ENCODE assay signal across 21 cellular contexts in the genomic region with DNA sequence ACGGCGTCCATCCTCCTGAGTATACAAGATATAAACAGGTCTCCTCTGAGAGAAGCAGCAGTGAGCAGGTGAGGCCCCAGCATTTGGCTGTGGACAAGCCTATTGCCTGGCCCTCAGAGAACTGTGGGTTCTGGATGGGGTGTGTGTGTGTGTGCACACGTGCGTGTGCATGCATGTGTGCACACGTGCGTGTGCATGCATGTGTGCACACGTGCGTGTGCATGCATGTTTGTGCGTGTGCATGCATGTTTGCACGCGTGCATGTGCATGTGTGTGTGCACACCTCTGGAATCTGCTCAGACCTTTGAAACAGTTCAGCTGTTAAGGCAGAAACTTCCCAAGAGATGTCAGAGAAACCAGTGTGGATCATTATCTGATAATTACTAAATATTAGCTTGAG. TPM values are rescaled to one million over a fixed set of nuclear protein-coding genes. Genes with fewer than 3 reads are reported as not detected.
DNase-seq lines count a peak whose midpoint lies in the region; ATAC-seq, FAIRE-seq and TF ChIP-seq lines count a peak whose summit lies in the region.
"Had no signal": no experiment of that assay in that cellular context is flagged by ENCODE, and none has a peak within 500 bp of the region (broad histone marks: within the 10 kb centered on the region; RNA-seq: fewer than 3 reads in every experiment).

No MANE protein-coding gene starts in this region.

- POLR2A ChIA-PET in HepG2 (lab: Yijun Ruan, JAX), result no interaction called here
- POLR2A ChIA-PET in activated CD8-positive, alpha-beta T cell treated with anti-CD3 and anti-CD28 coated beads, Interleukin-2, amount 10 ng/mL, durations not matched to agents 7 days and 5 days (lab: Charles Lee), result no interaction called here

- no peaks in the 10 kb centered on the region for H3K36me3 Mint-ChIP-seq in activated CD8-positive, alpha-beta T cell treated with anti-CD3 and anti-CD28 coated beads, Interleukin-2, amount 10 ng/mL, durations not matched to agents 7 days and 5 days (ENCODE audit: low read depth)
- H3K36me3 Mint-ChIP-seq: CD8-positive, alpha-beta T cell had no signal

- FAIRE-seq in HepG2 (lab: Jason Lieb, UNC), result no peak
- FAIRE-seq: D721Med, G401.6, GM12891, GM19239 had no signal

- H3K27me3 Mint-ChIP-seq in activated CD8-positive, alpha-beta T cell treated with anti-CD3 and anti-CD28 coated beads, Interleukin-2, amount 10 ng/mL, durations not matched to agents 7 days and 5 days (ENCODE audit: low read depth), result no peaks in the 10 kb centered on the region
- H3K27me3 Mint-ChIP-seq: B cell; CD4-positive, alpha-beta T cell had no signal

- BruUV-seq in HepG2 (replicated peaks; lab: Mats Ljungman, UMichigan), result no TSS peak

- H3K4me3 ChIP-seq in HepG2 (replicated peaks in 1 of 3; ENCODE audit: insufficient read depth in 1 of 3, low read depth in 2 of 3, low read length in 3 of 3) (no peak overlapping the region), right lobe of liver (no peak overlapping the region), esophagus muscularis mucosa (no peak overlapping the region)
- H3K4me3 ChIP-seq: A549; BLaER1 treated with 17β-estradiol and CSF1 and Interleukin-3, amounts not matched to agents 10 nM and 100 nM had no signal

- no peak for TF ChIP-seq RAD21 in HepG2 (CRISPR knock-in tag; IDR thresholded peaks at IDR 0.05)

- H3K9ac ChIP-seq in HepG2 (ENCODE audit: insufficient read depth, low read depth, low read length), result no peak overlapping the region
- H3K9ac ChIP-seq: BLaER1 treated with 17β-estradiol and CSF1 and Interleukin-3, amounts not matched to agents 10 nM and 100 nM had no signal

- CTCF ChIA-PET in HepG2 (lab: Yijun Ruan, JAX; ENCODE audit: low intra/inter-chr PET ratio, low total read pairs), result no interaction called here
- CTCF ChIA-PET in activated CD8-positive, alpha-beta T cell treated with anti-CD3 and anti-CD28 coated beads, Interleukin-2, amount 10 ng/mL, durations not matched to agents 7 days and 5 days (lab: Charles Lee), result no interaction called here

- no peak overlapping the region for H3K4me3 Mint-ChIP-seq in activated CD8-positive, alpha-beta T cell treated with anti-CD3 and anti-CD28 coated beads, Interleukin-2, amount 10 ng/mL, durations not matched to agents 7 days and 5 days
- H3K4me3 Mint-ChIP-seq: B cell; CD4-positive, alpha-beta T cell; CD8-positive, alpha-beta T cell had no signal

- no CpG with 5 or more reads among the region's 11 CpGs for WGBS in HepG2 (ENCODE audit: low lambda C conversion rate)
- WGBS in right lobe of liver (ENCODE audit: insufficient coverage, low coverage, low lambda C conversion rate, missing lambda C conversion rate), result 74% methylated on average over 3 of the region's 11 CpGs
- 79% methylated on average over 11 of the region's 11 CpGs for WGBS in esophagus muscularis mucosa

- no peak overlapping the region for H2AFZ ChIP-seq in HepG2 (ENCODE audit: low read length)

- no peaks in the 10 kb centered on the region for H3K9me3 Mint-ChIP-seq in activated CD8-positive, alpha-beta T cell treated with anti-CD3 and anti-CD28 coated beads, Interleukin-2, amount 10 ng/mL, durations not matched to agents 7 days and 5 days (ENCODE audit: insufficient read depth)
- H3K9me3 Mint-ChIP-seq: CD4-positive, alpha-beta T cell; CD8-positive, alpha-beta T cell had no signal

- no peak overlapping the region for H3K4me2 ChIP-seq in HepG2 (ENCODE audit: low read depth, low read length)
- H3K4me2 ChIP-seq: A549; BLaER1 treated with 17β-estradiol and CSF1 and Interleukin-3, amounts not matched to agents 10 nM and 100 nM had no signal

- H3K27me3 ChIP-seq in HepG2 (ENCODE audit: control insufficient read depth in 1 of 2, insufficient read depth in 2 of 2, low read length in 2 of 2), result no peaks in the 10 kb centered on the region; a peak in 1 of 5 replicates
- no peaks in the 10 kb centered on the region for H3K27me3 ChIP-seq in right lobe of liver
- no peaks in the 10 kb centered on the region for H3K27me3 ChIP-seq in esophagus muscularis mucosa

- H3K9me3 ChIP-seq in HepG2 (ENCODE audit: low read length), result no peaks in the 10 kb centered on the region
- H3K9me3 ChIP-seq in right lobe of liver, result no peaks in the 10 kb centered on the region
- H3K9me3 ChIP-seq in esophagus muscularis mucosa, result no peaks in the 10 kb centered on the region
- H3K9me3 ChIP-seq: A549, Caco-2 had no signal

- no peaks in the 10 kb centered on the region for H4K20me1 ChIP-seq in HepG2 (ENCODE audit: insufficient read depth, low read length)
- H4K20me1 ChIP-seq: BLaER1 treated with 17β-estradiol and CSF1 and Interleukin-3, amounts not matched to agents 10 nM and 100 nM had no signal

- ATAC-seq in HepG2 (no peak), right lobe of liver (no peak)
- ATAC-seq in activated CD8-positive, alpha-beta T cell treated with anti-CD3 and anti-CD28 coated beads, Interleukin-2, amount 10 ng/mL, durations not matched to agents 7 days and 5 days, result no peak
- ATAC-seq: A549; CD8-positive, alpha-beta T cell had no signal

- H3K4me1 Mint-ChIP-seq in activated CD8-positive, alpha-beta T cell treated with anti-CD3 and anti-CD28 coated beads, Interleukin-2, amount 10 ng/mL, durations not matched to agents 7 days and 5 days (ENCODE audit: low read depth), result peaks cover 2% of the 10 kb centered on the region
- H3K4me1 Mint-ChIP-seq: B cell had no signal

- TF ChIP-seq EP300 in HepG2 (IDR thresholded peaks at IDR 0.05; ENCODE audit: low read depth in 2 of 2, low read length in 2 of 2), result no peak
- TF ChIP-seq EP300 in HepG2 (CRISPR knock-in tag; IDR thresholded peaks at IDR 0.05; ENCODE audit: borderline replicate concordance), result no peak
- TF ChIP-seq EP300 in esophagus muscularis mucosa (IDR thresholded peaks at IDR 0.05), result no peak

- TF ChIP-seq CTCF in HepG2 (CRISPR knock-in tag; IDR thresholded peaks at IDR 0.05), result no peak
- TF ChIP-seq CTCF in right lobe of liver (IDR thresholded peaks at IDR 0.05), result no peak
- no peak for TF ChIP-seq CTCF in esophagus muscularis mucosa (IDR thresholded peaks at IDR 0.05)

- TF ChIP-seq POLR2A in HepG2 (IDR thresholded peaks at IDR 0.05; ENCODE audit: insufficient read depth in 1 of 2, low read depth in 2 of 2, low read length in 2 of 2) (no peak), right lobe of liver (IDR thresholded peaks at IDR 0.05) (no peak), esophagus muscularis mucosa (IDR thresholded peaks at IDR 0.05; ENCODE audit: low read depth) (no peak)

- in situ Hi-C loops in HepG2 (cut with HindIII; ENCODE audit: extremely low pct_ligation_motif_present, low pct_unique_long_range_greater_than_20kb), result no loop called here

- intact Hi-C loops in HepG2 (cut with micrococcal nuclease; ENCODE audit: unreplicated experiment) (no loop called here), right lobe of liver (cut with DNase I) (no loop called here), esophagus muscularis mucosa (cut with DNase I) (no loop called here)

- no peak for DNase-seq in HepG2 (ENCODE audit: low spot score)
- DNase-seq in right lobe of liver, result no peak
- DNase-seq in esophagus muscularis mucosa (ENCODE audit: extremely low spot score), result no peak
- DNase-seq in activated CD8-positive, alpha-beta T cell treated with anti-CD3 and anti-CD28 coated beads, Interleukin-2, amount 10 ng/mL, durations not matched to agents 7 days and 5 days, result no peak
- DNase-seq in retina, result no peak
- DNase-seq: AML-193; Caco-2; Calu3; CD4-positive, alpha-beta T cell; CD8-positive, alpha-beta T cell; DMS79 treated with DMSO at 0.1 percent for 48 hours; GF-D8 had no signal

- H3K4me1 ChIP-seq in HepG2 (ENCODE audit: insufficient read depth, low read length) (no peaks in the 10 kb centered on the region), right lobe of liver (no peaks in the 10 kb centered on the region), esophagus muscularis mucosa (peaks cover 4 to 40% (median 22%) of the 10 kb centered on the region in 4 donors)
- H3K4me1 ChIP-seq: Caco-2 had no signal

- H3K79me2 ChIP-seq in HepG2 (ENCODE audit: insufficient read depth, low read length), result no peaks in the 10 kb centered on the region

- H3K36me3 ChIP-seq in HepG2 (replicated peaks in 1 of 2; ENCODE audit: control insufficient read depth in 1 of 2, insufficient read depth in 2 of 2, low read length in 2 of 2) (no peaks in the 10 kb centered on the region), right lobe of liver (no peaks in the 10 kb centered on the region), esophagus muscularis mucosa (no peaks in the 10 kb centered on the region)
- H3K36me3 ChIP-seq: BLaER1 treated with 17β-estradiol and CSF1 and Interleukin-3, amounts not matched to agents 10 nM and 100 nM had no signal

- H3K27ac ChIP-seq in HepG2 (ENCODE audit: extremely low read length, insufficient read depth, low read length) (no peak overlapping the region), right lobe of liver (no peak overlapping the region), esophagus muscularis mucosa (replicated peaks in 1 of 4) (peak overlapping the region in 3 of 4 donors; percentile 79 to 82 (median 81))
- H3K27ac ChIP-seq: 22Rv1; A549; BLaER1 treated with 17β-estradiol and CSF1 and Interleukin-3, amounts not matched to agents 10 nM and 100 nM; C4-2B had no signal

- H3K27ac Mint-ChIP-seq in activated CD8-positive, alpha-beta T cell treated with anti-CD3 and anti-CD28 coated beads, Interleukin-2, amount 10 ng/mL, durations not matched to agents 7 days and 5 days, result no peak overlapping the region
- H3K27ac Mint-ChIP-seq: B cell; CD4-positive, alpha-beta T cell; CD8-positive, alpha-beta T cell had no signal

RNA-seq across cellular contexts. Expression of gene FHL1, which starts 22.2 kb away (rescaled TPM):
- total RNA-seq in HepG2 (2016; rRNA removed; fragmentation: Illumina TruSeq; extraction: Trizol) (not detected in 2 replicates), right lobe of liver (10 to 100 TPM in 5 of 6 experiments, 1 to 10 TPM in 1; 8.0 to 27.6 (median 18.5) TPM), esophagus muscularis mucosa (1,000 to 10,000 TPM; 2,189 to 3,092 (median 2,823) TPM)
- total RNA-seq in HepG2 (2016; cell fraction: cytosol; rRNA removed; fragmentation: Illumina TruSeq; extraction: Trizol; ENCODE audit: low read depth), result not detected in 2 replicates
- total RNA-seq in HepG2 (2016; cell fraction: insoluble cytoplasmic fraction; rRNA removed; fragmentation: Illumina TruSeq; extraction: Trizol), result not detected in 2 replicates
- total RNA-seq in HepG2 (2016; cell fraction: membrane; rRNA removed; fragmentation: Illumina TruSeq; extraction: Trizol), result not detected in 2 replicates
- not detected in 2 replicates for total RNA-seq in HepG2 (2016; cell fraction: nucleus; rRNA removed; fragmentation: Illumina TruSeq; extraction: Trizol)
- 0.24 and 0.33 TPM in 2 replicates for polyA plus RNA-seq in HepG2 (2011; rRNA removed)
- 0.15 and 0.18 TPM in 2 replicates for polyA plus RNA-seq in HepG2 (2011; cell fraction: cytosol; rRNA removed)
- polyA plus RNA-seq in HepG2 (2011; cell fraction: nucleus; rRNA removed), result 0.14 and 0.18 TPM in 2 replicates
- polyA plus RNA-seq in HepG2 (2012), result 0.28 TPM in 1 of 2 replicates, not detected in the other
- polyA plus RNA-seq in HepG2 (2016; cell fraction: cytosol; fragmentation: Illumina TruSeq; extraction: Trizol; ENCODE audit: low read depth), result not detected in 2 replicates
- 0.11 TPM in 1 of 2 replicates, not detected in the other for polyA plus RNA-seq in HepG2 (2016; cell fraction: insoluble cytoplasmic fraction; fragmentation: Illumina TruSeq; extraction: Trizol; ENCODE audit: low read depth)
- 0.07 TPM in 1 of 2 replicates, not detected in the other for polyA plus RNA-seq in HepG2 (2016; cell fraction: membrane; fragmentation: Illumina TruSeq; extraction: Trizol; ENCODE audit: low read depth)
- not detected in 2 replicates for polyA plus RNA-seq in HepG2 (2016; cell fraction: nucleus; fragmentation: Illumina TruSeq; extraction: Trizol; ENCODE audit: insufficient read depth, low read depth)
- 1.0 and 84.7 TPM in 2 replicates for polyA minus RNA-seq in HepG2 (2011; rRNA and poly(A)+ RNA removed; ENCODE audit: low replicate concordance)
- polyA minus RNA-seq in HepG2 (2011; cell fraction: cytosol; rRNA and poly(A)+ RNA removed), result 0.40 TPM in 1 of 2 replicates, not detected in the other
- polyA minus RNA-seq in HepG2 (2011; cell fraction: nucleus; rRNA and poly(A)+ RNA removed), result 0.62 and 0.90 TPM in 2 replicates
- total RNA-seq in activated CD8-positive, alpha-beta T cell treated with anti-CD3 and anti-CD28 coated beads, Interleukin-2, amount 10 ng/mL, durations not matched to agents 7 days and 5 days, result 10 to 100 TPM; 12.6 to 14.4 TPM

Comparison
In these comparisons a context has a peak if more than half of its experiments do, and no peak if none do; other contexts are left out.
1. H3K27ac ChIP-seq: peak in esophagus muscularis mucosa (3 of 4); none in HepG2 (single experiment) and right lobe of liver (0 of 3).
2. RNA of gene FHL1, which starts 22.2 kb away (total RNA-seq): 2,189 to 3,092 TPM in esophagus muscularis mucosa; 8.0 to 27.6 TPM in right lobe of liver, 12.6 to 14.4 TPM in activated CD8-positive, alpha-beta T cell treated with anti-CD3 and anti-CD28 coated beads, Interleukin-2, amount 10 ng/mL, durations not matched to agents 7 days and 5 days and not detected in HepG2; every median in the first group is over 10 times any median in the second.